In the genomic region with DNA sequence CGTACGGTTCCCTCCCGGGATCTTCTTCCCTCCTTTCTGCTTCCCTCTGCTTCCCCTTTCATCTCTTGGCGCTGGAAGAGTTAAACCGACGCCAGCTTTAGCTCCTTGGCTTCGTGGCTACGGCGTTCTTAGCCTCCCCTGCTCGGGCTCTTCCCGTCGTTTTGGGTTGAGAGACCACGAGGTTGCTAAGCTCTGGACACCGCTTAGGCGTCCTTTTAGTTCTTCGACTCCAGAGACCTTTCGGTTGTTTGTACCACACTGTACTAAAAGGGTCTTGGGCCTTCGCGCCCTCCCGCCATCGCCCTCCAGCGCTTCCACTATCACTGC, we compare ENCODE assay signal across 8 cellular contexts. TPM values are rescaled to one million over a fixed set of nuclear protein-coding genes. Genes with fewer than 3 reads are reported as not detected.
DNase-seq lines count a peak whose midpoint lies in the region; ATAC-seq and TF ChIP-seq lines count a peak whose summit lies in the region.

No MANE protein-coding gene starts in this region.

- 0 out of 2 replicates have a peak, but pooled peaks cover 10% of the 10 kb centered on the region for H3K4me1 ChIP-seq in PC-9 (replicated peaks; ENCODE audit: insufficient read depth)
- H3K4me1 ChIP-seq in lower lobe of right lung, result peaks cover 40% of the 10 kb centered on the region
- peaks cover 14% of the 10 kb centered on the region for H3K4me1 ChIP-seq in thymus (ENCODE audit: control insufficient read depth, insufficient read depth, low read length)

- ATAC-seq in lower lobe of right lung, result peak in 1 of 2 donors; percentile 53

- WGBS in thymus, result under 1% methylated on average over 22 of the region's 22 CpGs

- peak overlapping the region; percentile 81 for H3K27ac ChIP-seq in PC-9
- H3K27ac ChIP-seq in dorsolateral prefrontal cortex, result peak overlapping the region; percentile 69 to 99 (median 96)
- H3K27ac ChIP-seq in lower lobe of right lung, result peak overlapping the region; percentile 97
- no peak overlapping the region for H3K27ac ChIP-seq in thymus (ENCODE audit: low read depth)

- H3K27me3 ChIP-seq in PC-9 (ENCODE audit: insufficient read depth, low read depth) (no peaks in the 10 kb centered on the region), dorsolateral prefrontal cortex (no peaks in the 10 kb centered on the region), lower lobe of right lung (ENCODE audit: low read depth) (no peaks in the 10 kb centered on the region), thymus (ENCODE audit: control insufficient read depth, insufficient read depth) (no peaks in the 10 kb centered on the region)

- peaks cover 26% of the 10 kb centered on the region for H3K79me2 ChIP-seq in PC-9 (ENCODE audit: low read depth)

- H3K9me2 ChIP-seq in PC-9 (ENCODE audit: insufficient read depth), result no peaks in the 10 kb centered on the region

- intact Hi-C loops in PC-9 (cut with micrococcal nuclease; ENCODE audit: unreplicated experiment), result no loop called here
- intact Hi-C loops in dorsolateral prefrontal cortex (cut with DNase I), result loop anchor here (5.0 to 10.0 kb wide), 4 partner anchors 80 to 670 kb away; partner anchors contain the start of genes GOLGA5 (in 1 of the 2) and TRIP11 (in 1 of the 2)
- intact Hi-C loops in lower lobe of right lung (cut with DNase I), result no loop called here

- peak; percentile 14 to 27 for DNase-seq in NCI-H446 (lab: John Stamatoyannopoulos, UW)
- DNase-seq in NCI-H446 treated with DMSO at 0.1 percent for 48 hours (lab: John Stamatoyannopoulos, UW), result no peak
- no peak for DNase-seq in HEK293T (ENCODE audit: extremely low spot score)
- no peak for DNase-seq in PC-9
- no peak for DNase-seq in dorsolateral prefrontal cortex
- no peak for DNase-seq in lower lobe of right lung
- no peak for DNase-seq in central memory CD4-positive, alpha-beta T cell

- no peaks in the 10 kb centered on the region for H3F3A ChIP-seq in PC-9 (ENCODE audit: insufficient read depth, low read depth)

- POLR2A ChIA-PET in HEK293T (lab: Yijun Ruan, JAX), result interaction anchor here (0.6 to 6.6 kb wide), 10 partner anchors 11 to 613 kb away, joined by 3 to 77 read pairs (median 6); partner anchors contain the start of genes ATXN3 and TRIP11
- POLR2A ChIA-PET in PC-9 (lab: Charles Lee; ENCODE audit: unreplicated experiment), result interaction anchor here (0.6 to 0.8 kb wide), 2 partner anchors 16 to 662 kb away, joined by 3 to 4 read pairs; partner anchors contain the start of gene ATXN3

- H3K9me3 ChIP-seq in PC-9 (ENCODE audit: insufficient read depth, low read depth), result no peaks in the 10 kb centered on the region
- H3K9me3 ChIP-seq in lower lobe of right lung, result no peaks in the 10 kb centered on the region
- H3K9me3 ChIP-seq in thymus (ENCODE audit: control insufficient read depth), result no peaks in the 10 kb centered on the region

- no peaks in the 10 kb centered on the region for H4K20me1 ChIP-seq in PC-9 (ENCODE audit: insufficient read depth)

- peak overlapping the region; percentile 88 for H2AFZ ChIP-seq in PC-9

- CTCF ChIA-PET in HEK293T (lab: Yijun Ruan, JAX), result interaction anchor here (1.0 to 3.8 kb wide), 3 partner anchors 15 to 410 kb away, joined by 3 to 31 read pairs (median 4); partner anchors contain the start of gene ATXN3
- CTCF ChIA-PET in PC-9 (lab: Charles Lee), result interaction anchor here (0.6 kb wide), 1 partner anchor 93 kb away, joined by 4 read pairs; no protein-coding TSS in a partner anchor

- H3K4me3 ChIP-seq in PC-9 (peak overlapping the region; percentile 94), dorsolateral prefrontal cortex (peak overlapping the region; percentile 72 to 99 (median 94)), lower lobe of right lung (peak overlapping the region; percentile 86), thymus (ENCODE audit: low read length) (peak overlapping the region; percentile 76)

- TF ChIP-seq CTCF in PC-9 (conservative IDR thresholded peaks at IDR 0.05), result no peak
- TF ChIP-seq CTCF in dorsolateral prefrontal cortex (IDR thresholded peaks at IDR 0.05 in 54 of 56, conservative IDR thresholded peaks at IDR 0.05 in 2 of 56; ENCODE audit: low read depth in 1 of 56, partially characterized antibody in 56 of 56), result no peak
- TF ChIP-seq CTCF in lower lobe of right lung (IDR thresholded peaks at IDR 0.05), result no peak

- H3K36me3 ChIP-seq in PC-9 (ENCODE audit: low read depth), result no peaks in the 10 kb centered on the region; the same call in 1 of the 2 replicates
- H3K36me3 ChIP-seq in lower lobe of right lung, result peaks cover 38% of the 10 kb centered on the region
- no peaks in the 10 kb centered on the region for H3K36me3 ChIP-seq in thymus (ENCODE audit: control insufficient read depth, insufficient read depth)

- no TSS peak for BruUV-seq in PC-9 (replicated peaks; lab: Mats Ljungman, UMichigan)

- peak overlapping the region; percentile 79 for H3K4me2 ChIP-seq in PC-9

TF ChIP-seq in HEK293T, 16 proteins besides CTCF, POLR2A, EP300 and RAD21:
- TF ChIP-seq NFRKB (IDR thresholded peaks at IDR 0.05), result no peak
- peak; percentile 59; the same call in 1 of the 2 replicates for TF ChIP-seq L3MBTL2 (conservative IDR thresholded peaks at IDR 0.05)

RNA-seq across cellular contexts. Expression of gene CPSF2, which starts 0.5 kb away (rescaled TPM):
- total RNA-seq in PC-9 (2021) (17.0 and 23.0 TPM in 2 replicates), dorsolateral prefrontal cortex (10 to 100 TPM; 26.8 to 56.4 (median 40.4) TPM), lower lobe of right lung (65.4 TPM)
- 12.3 TPM for polyA plus RNA-seq in thymus

RNA-seq across cellular contexts. Expression of gene NDUFB1, which starts 0.8 kb away (rescaled TPM):
- total RNA-seq in PC-9 (2021), result 32.2 and 32.9 TPM in 2 replicates
- 100 to 1,000 TPM in 107 of 120 experiments, 10 to 100 TPM in 13; 64.8 to 207 (median 138) TPM for total RNA-seq in dorsolateral prefrontal cortex
- 124 TPM for total RNA-seq in lower lobe of right lung
- polyA plus RNA-seq in thymus, result 686 TPM

RNA-seq across cellular contexts. Expression of gene ATXN3, which starts 15.9 kb away (rescaled TPM):
- total RNA-seq in PC-9 (2021), result 5.9 and 8.5 TPM in 2 replicates
- total RNA-seq in dorsolateral prefrontal cortex, result 10 to 100 TPM; 31.2 to 63.2 (median 46.6) TPM
- 47.9 TPM for total RNA-seq in lower lobe of right lung
- 32.3 TPM for polyA plus RNA-seq in thymus

Comparison
In these comparisons a context has a peak if more than half of its experiments do, and no peak if none do; other contexts are left out.
1. DNase-seq: peak in NCI-H446 (2 of 2); none in NCI-H446 treated with DMSO at 0.1 percent for 48 hours (single experiment), HEK293T (single experiment), PC-9 (0 of 2), dorsolateral prefrontal cortex (0 of 10), lower lobe of right lung (single experiment) and central memory CD4-positive, alpha-beta T cell (single experiment).
2. intact Hi-C loops: an anchor here in dorsolateral prefrontal cortex (5.0 to 10.0 kb wide); none called in PC-9 and lower lobe of right lung.
3. Peak in every context shown above with its lines, with median percentiles within 50 percentile points of each other: H3K4me3 ChIP-seq.